In the genomic region with DNA sequence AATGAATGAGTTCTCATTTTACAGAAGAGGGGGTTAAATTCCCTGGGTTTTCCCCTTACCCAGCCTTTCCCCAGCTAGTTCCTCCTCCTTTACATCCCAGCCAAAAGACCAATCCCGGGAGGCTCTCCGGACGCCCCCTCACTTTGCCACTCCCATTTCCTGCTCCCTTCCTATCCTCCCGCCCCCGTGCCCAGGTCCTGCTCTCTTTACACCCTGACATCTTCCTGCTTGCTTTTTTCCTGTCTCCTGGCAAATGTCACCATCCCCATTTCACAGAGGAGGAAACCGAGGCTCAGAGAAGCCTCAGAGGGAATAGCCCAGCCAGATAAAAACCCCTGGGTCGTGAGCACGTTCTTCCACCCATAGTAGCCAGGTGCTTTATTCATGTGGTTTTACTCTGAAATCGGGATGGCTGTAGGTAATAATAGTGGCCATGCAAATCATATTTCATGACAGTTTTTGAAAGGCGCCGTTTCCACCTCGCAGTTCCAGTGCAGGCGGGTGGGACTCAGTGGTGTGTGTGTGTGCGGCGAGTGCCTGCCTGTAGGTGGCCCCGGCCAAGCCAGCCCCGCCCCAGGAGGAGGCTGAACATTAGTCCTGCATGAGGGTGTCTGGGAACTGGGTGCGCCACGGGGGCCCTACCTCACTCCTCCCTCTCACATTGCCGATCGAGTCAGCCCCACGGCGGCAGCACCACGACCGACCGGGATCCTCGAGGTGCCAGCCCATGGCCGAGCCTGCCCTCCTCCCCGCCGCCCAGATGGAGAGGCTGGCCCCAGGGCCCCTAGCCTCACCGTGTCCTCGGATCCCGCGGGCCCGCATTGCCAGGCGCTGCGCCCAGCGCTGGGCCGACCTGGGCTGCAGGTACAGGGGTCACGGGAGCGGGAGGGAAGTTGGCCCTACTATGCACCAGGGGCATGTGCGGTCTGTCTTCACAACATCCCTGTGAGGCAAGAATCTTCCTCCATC, we compare ENCODE assay signal across 9 cellular contexts. TPM values are rescaled to one million over a fixed set of nuclear protein-coding genes. Genes with fewer than 3 reads are reported as not detected.
DNase-seq lines count a peak whose midpoint lies in the region; ATAC-seq and TF ChIP-seq lines count a peak whose summit lies in the region.
"Had no signal": no experiment of that assay in that cellular context is flagged by ENCODE, and none has a peak within 500 bp of the region (broad histone marks: within the 10 kb centered on the region; RNA-seq: fewer than 3 reads in every experiment).

A gene (plus strand): TSS at position 594 of the 969 bp plus-strand sequence.

- H3K27ac ChIP-seq in HUES6 (ENCODE audit: low read depth, low read length) (peak within 1 kb of the TSS; percentile 2; the same call in 1 of the 2 replicates), lower lobe of right lung (no peak within 1 kb of the TSS), gastrocnemius medialis (no peak within 1 kb of the TSS)

- DNase-seq in GM12865 (ENCODE audit: low read depth) (peak; percentile 18), astrocyte of the hippocampus (ENCODE audit: low read depth, low spot score) (peak; percentile 49), lower lobe of right lung (peak; percentile 63), midbrain (lab: John Stamatoyannopoulos, UW) (no peak), gastrocnemius medialis (no peak)

- no peaks in the 10 kb centered on the region; the same call in 1 of the 2 replicates for H3K36me3 ChIP-seq in HUES6 (ENCODE audit: control insufficient read depth, insufficient read depth, low read length)
- H3K36me3 ChIP-seq in lower lobe of right lung: no peaks in the 10 kb centered on the region
- no peaks in the 10 kb centered on the region for H3K36me3 ChIP-seq in gastrocnemius medialis

- ATAC-seq in lower lobe of right lung (peak; percentile 41 to 65), GM19324 (IDR thresholded peaks at IDR 0.05; ENCODE audit: low FRiP score, unreplicated experiment) (no peak), GM18870 (IDR thresholded peaks at IDR 0.05; ENCODE audit: unreplicated experiment) (no peak), gastrocnemius medialis (no peak)

- in situ Hi-C loops in gastrocnemius medialis (cut with MboI; ENCODE audit: low sequenced_read_pairs in 4 of 4): no loop called here

- peaks cover 41% of the 10 kb centered on the region for H3K4me1 ChIP-seq in HUES6 (ENCODE audit: control insufficient read depth, insufficient read depth, low read length)
- peaks cover 5% of the 10 kb centered on the region for H3K4me1 ChIP-seq in lower lobe of right lung
- H3K4me1 ChIP-seq in gastrocnemius medialis: no peaks in the 10 kb centered on the region

- H3K4me3 ChIP-seq in GM12865 (ENCODE audit: low read depth, low read length): no peak within 1 kb of the TSS
- H3K4me3 ChIP-seq in HUES6 (ENCODE audit: low read depth, low read length): peak within 1 kb of the TSS; percentile 61
- peak within 1 kb of the TSS; percentile 14 for H3K4me3 ChIP-seq in lower lobe of right lung
- H3K4me3 ChIP-seq in gastrocnemius medialis: no peak within 1 kb of the TSS
- H3K4me3 ChIP-seq: lung had no signal

- TF ChIP-seq POLR2A in gastrocnemius medialis (IDR thresholded peaks at IDR 0.05): no peak

- intact Hi-C loops in lower lobe of right lung (cut with DNase I): no loop called here
- intact Hi-C loops in gastrocnemius medialis (cut with DNase I; ENCODE audit: low total_unique reads): no loop called here

- H3K27me3 ChIP-seq in HUES6 (ENCODE audit: control insufficient read depth, insufficient read depth, low read length) (no peaks in the 10 kb centered on the region; the same call in 1 of the 2 replicates), lower lobe of right lung (ENCODE audit: low read depth) (peaks cover 34% of the 10 kb centered on the region), gastrocnemius medialis (peaks cover 23 to 38% (median 37%) of the 10 kb centered on the region in 3 donors)

- peak within 1 kb of the TSS; percentile 58 for H3K9ac ChIP-seq in HUES6 (ENCODE audit: low read length)

- H3K9me3 ChIP-seq in HUES6 (ENCODE audit: control insufficient read depth, insufficient read depth, low read depth, low read length) (no peaks in the 10 kb centered on the region), lower lobe of right lung (no peaks in the 10 kb centered on the region), gastrocnemius medialis (no peaks in the 10 kb centered on the region)

- TF ChIP-seq CTCF in GM12865 (IDR thresholded peaks at IDR 0.05; ENCODE audit: insufficient read depth, low read depth, low read length, missing control alignments) (no peak), lower lobe of right lung (IDR thresholded peaks at IDR 0.05) (no peak), gastrocnemius medialis (IDR thresholded peaks at IDR 0.05 in 4 of 5, conservative IDR thresholded peaks at IDR 0.05 in 1 of 5) (no peak)

RNA-seq across cellular contexts. Expression of the gene that starts here (rescaled TPM):
- total RNA-seq in lower lobe of right lung: 0.83 TPM
- total RNA-seq in gastrocnemius medialis: not detected

Comparison
In these comparisons a context has a peak if more than half of its experiments do, and no peak if none do; other contexts are left out.
1. Peak in DNase-seq, ATAC-seq and H3K4me3 ChIP-seq in lower lobe of right lung; RNA of the gene not detected or under 1 TPM.
2. DNase-seq: peak in GM12865 (single experiment) and astrocyte of the hippocampus (single experiment); none in midbrain (single experiment) and gastrocnemius medialis (0 of 2).